23 cellular contexts compared by ENCODE assay signal in the genomic region with DNA sequence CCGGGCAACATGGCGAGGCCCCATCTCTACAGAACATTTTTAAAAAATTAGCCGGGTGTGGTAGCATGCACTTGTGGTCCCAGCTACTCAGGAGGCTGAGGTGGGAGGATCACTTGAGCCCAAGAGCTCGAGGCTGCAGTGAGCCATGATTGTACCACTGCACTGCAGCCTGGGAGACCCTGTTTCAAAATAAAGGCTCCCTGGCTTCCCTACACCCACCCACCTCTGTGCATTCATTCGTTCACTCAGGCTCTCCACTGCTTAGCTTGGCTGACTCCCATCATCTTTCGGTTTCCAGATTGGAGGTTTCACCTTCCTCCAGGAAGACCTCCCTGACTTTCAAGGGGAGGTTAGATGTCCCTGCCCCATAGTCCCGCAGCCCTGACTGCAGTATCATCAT. TPM values are rescaled to one million over a fixed set of nuclear protein-coding genes. Genes with fewer than 3 reads are reported as not detected.
DNase-seq lines count a peak whose midpoint lies in the region; ATAC-seq, FAIRE-seq and TF ChIP-seq lines count a peak whose summit lies in the region.
"Had no signal": no experiment of that assay in that cellular context is flagged by ENCODE, and none has a peak within 500 bp of the region (broad histone marks: within the 10 kb centered on the region; RNA-seq: fewer than 3 reads in every experiment).

No MANE protein-coding gene starts in this region.

- peaks cover 69% of the 10 kb centered on the region for H3K4me1 ChIP-seq in HepG2 (ENCODE audit: insufficient read depth, low read length)
- peaks cover 0 to 5% (median 0%) of the 10 kb centered on the region in 4 donors for H3K4me1 ChIP-seq in right lobe of liver
- H3K4me1 ChIP-seq in uterus, result no peaks in the 10 kb centered on the region

- TF ChIP-seq RAD21 in HepG2 (CRISPR knock-in tag; IDR thresholded peaks at IDR 0.05), result no peak

- TF ChIP-seq EP300 in HepG2 (IDR thresholded peaks at IDR 0.05; ENCODE audit: low read depth in 2 of 2, low read length in 2 of 2) (no peak), HepG2 (CRISPR knock-in tag; IDR thresholded peaks at IDR 0.05; ENCODE audit: borderline replicate concordance) (no peak)

- in situ Hi-C loops in HepG2 (cut with HindIII; ENCODE audit: extremely low pct_ligation_motif_present, low pct_unique_long_range_greater_than_20kb), result loop anchor here (5.0 kb wide), 1 partner anchor 50 kb away; no protein-coding TSS in a partner anchor

- BruUV-seq in HepG2 (replicated peaks; lab: Mats Ljungman, UMichigan), result no TSS peak

- no peaks in the 10 kb centered on the region for H3K36me3 Mint-ChIP-seq in activated T-helper 2 cell treated with anti-CD3 and anti-CD28 coated beads, Interferon-gamma antibody, Interleukin-2, Interleukin-4, amounts not matched to agents 10 μg/mL and 5 μg/mL and 100 μg/mL, durations not matched to agents 14 hours and 24 hours and 36 hours (ENCODE audit: low read depth)
- H3K36me3 Mint-ChIP-seq in nephron progenitor cell (ENCODE audit: low read depth), result peaks cover 4% of the 10 kb centered on the region
- peaks cover 0 to 3% (median 0%) of the 10 kb centered on the region in 3 donors for H3K36me3 Mint-ChIP-seq in naive thymus-derived CD8-positive, alpha-beta T cell

- WGBS in HepG2 (ENCODE audit: low lambda C conversion rate), result 55% methylated on average over 3 of the region's 7 CpGs
- WGBS in right lobe of liver (ENCODE audit: insufficient coverage, low coverage, low lambda C conversion rate, missing lambda C conversion rate), result 97% methylated on average over 5 of the region's 7 CpGs

- intact Hi-C loops in HepG2 (cut with micrococcal nuclease; ENCODE audit: unreplicated experiment) (no loop called here), right lobe of liver (cut with DNase I) (loop anchor here (10.0 kb wide), 1 partner anchor 53 kb away; no protein-coding TSS in a partner anchor), uterus (cut with DNase I; ENCODE audit: low total_unique reads) (no loop called here)
- intact Hi-C loops in activated T-helper 2 cell treated with anti-CD3 and anti-CD28 coated beads, Interferon-gamma antibody, Interleukin-2, Interleukin-4, amounts not matched to agents 10 μg/mL and 5 μg/mL and 100 μg/mL, durations not matched to agents 14 hours and 24 hours and 36 hours (cut with micrococcal nuclease), result no loop called here

- H2AFZ ChIP-seq in HepG2 (ENCODE audit: low read length), result no peak overlapping the region

- H3K4me2 ChIP-seq in HepG2 (ENCODE audit: low read depth, low read length), result peak overlapping the region; percentile 65

- FAIRE-seq in HepG2 (lab: Jason Lieb, UNC), result no peak
- FAIRE-seq: H54 had no signal

- POLR2A ChIA-PET in HepG2 (lab: Yijun Ruan, JAX), result interaction anchor here (0.8 to 8.7 kb wide), 7 partner anchors 8 to 241 kb away, joined by 3 to 178 read pairs (median 7); a partner anchor contains a TSS
- POLR2A ChIA-PET in naive thymus-derived CD8-positive, alpha-beta T cell (lab: Charles Lee), result no interaction called here

- no peak overlapping the region for H3K9ac ChIP-seq in HepG2 (ENCODE audit: insufficient read depth, low read depth, low read length)

- H3K79me2 ChIP-seq in HepG2 (ENCODE audit: insufficient read depth, low read length), result no peaks in the 10 kb centered on the region

- no peaks in the 10 kb centered on the region for H3K9me3 ChIP-seq in HepG2 (ENCODE audit: low read length)
- H3K9me3 ChIP-seq in right lobe of liver, result no peaks in the 10 kb centered on the region
- H3K9me3 ChIP-seq in uterus, result no peaks in the 10 kb centered on the region

- H3K4me3 ChIP-seq in HepG2 (replicated peaks in 1 of 3; ENCODE audit: insufficient read depth in 1 of 3, low read depth in 2 of 3, low read length in 3 of 3) (no peak overlapping the region), right lobe of liver (no peak overlapping the region), uterus (no peak overlapping the region)
- H3K4me3 ChIP-seq: SK-N-MC had no signal

- ATAC-seq in HepG2 (no peak), right lobe of liver (no peak)
- no peak for ATAC-seq in naive thymus-derived CD8-positive, alpha-beta T cell

- H3K27me3 Mint-ChIP-seq in activated T-helper 2 cell treated with anti-CD3 and anti-CD28 coated beads, Interferon-gamma antibody, Interleukin-2, Interleukin-4, amounts not matched to agents 10 μg/mL and 5 μg/mL and 100 μg/mL, durations not matched to agents 14 hours and 24 hours and 36 hours (ENCODE audit: low read depth), result peaks cover 2% of the 10 kb centered on the region
- peaks cover 3% of the 10 kb centered on the region for H3K27me3 Mint-ChIP-seq in nephron progenitor cell (ENCODE audit: low read depth, poor library complexity)
- peaks cover 0 to 5% (median 0%) of the 10 kb centered on the region in 5 donors for H3K27me3 Mint-ChIP-seq in naive thymus-derived CD8-positive, alpha-beta T cell

- H3K4me1 Mint-ChIP-seq in activated T-helper 2 cell treated with anti-CD3 and anti-CD28 coated beads, Interferon-gamma antibody, Interleukin-2, Interleukin-4, amounts not matched to agents 10 μg/mL and 5 μg/mL and 100 μg/mL, durations not matched to agents 14 hours and 24 hours and 36 hours (ENCODE audit: low read depth), result peaks cover 10% of the 10 kb centered on the region
- H3K4me1 Mint-ChIP-seq in nephron progenitor cell, result peaks cover 52% of the 10 kb centered on the region
- H3K4me1 Mint-ChIP-seq in naive thymus-derived CD8-positive, alpha-beta T cell, result peaks cover 18 to 31% (median 19%) of the 10 kb centered on the region in 4 donors

- peak overlapping the region; percentile 29 for H3K27ac Mint-ChIP-seq in activated T-helper 2 cell treated with anti-CD3 and anti-CD28 coated beads, Interferon-gamma antibody, Interleukin-2, Interleukin-4, amounts not matched to agents 10 μg/mL and 5 μg/mL and 100 μg/mL, durations not matched to agents 14 hours and 24 hours and 36 hours
- peak overlapping the region; percentile 81 for H3K27ac Mint-ChIP-seq in nephron progenitor cell
- H3K27ac Mint-ChIP-seq in naive thymus-derived CD8-positive, alpha-beta T cell, result peak overlapping the region in 3 of 10 donors; percentile 1 to 85 (median 63)

- TF ChIP-seq POLR2A in HepG2 (IDR thresholded peaks at IDR 0.05; ENCODE audit: insufficient read depth in 1 of 2, low read depth in 2 of 2, low read length in 2 of 2), result no peak
- TF ChIP-seq POLR2A in right lobe of liver (IDR thresholded peaks at IDR 0.05), result no peak
- TF ChIP-seq POLR2A in uterus (IDR thresholded peaks at IDR 0.05), result no peak

- H3K27ac ChIP-seq in HepG2 (ENCODE audit: extremely low read length, insufficient read depth, low read length) (no peak overlapping the region), right lobe of liver (no peak overlapping the region), uterus (peak overlapping the region; percentile 29 to 31)
- H3K27ac ChIP-seq: SK-N-MC had no signal

- no peaks in the 10 kb centered on the region for H3K9me3 Mint-ChIP-seq in activated T-helper 2 cell treated with anti-CD3 and anti-CD28 coated beads, Interferon-gamma antibody, Interleukin-2, Interleukin-4, amounts not matched to agents 10 μg/mL and 5 μg/mL and 100 μg/mL, durations not matched to agents 14 hours and 24 hours and 36 hours
- H3K9me3 Mint-ChIP-seq in nephron progenitor cell, result no peaks in the 10 kb centered on the region
- H3K9me3 Mint-ChIP-seq in naive thymus-derived CD8-positive, alpha-beta T cell, result no peaks in the 10 kb centered on the region

- H4K20me1 ChIP-seq in HepG2 (ENCODE audit: insufficient read depth, low read length), result no peaks in the 10 kb centered on the region

- no peak for DNase-seq in HepG2 (ENCODE audit: low spot score)
- no peak for DNase-seq in right lobe of liver
- DNase-seq in activated T-helper 2 cell treated with anti-CD3 and anti-CD28 coated beads, Interferon-gamma antibody, Interleukin-2, Interleukin-4, amounts not matched to agents 10 μg/mL and 5 μg/mL and 100 μg/mL, durations not matched to agents 14 hours and 24 hours and 36 hours (ENCODE audit: low spot score), result no peak
- no peak for DNase-seq in nephron progenitor cell
- DNase-seq in uterus, result no peak
- DNase-seq in naive thymus-derived CD8-positive, alpha-beta T cell, result no peak
- DNase-seq in OCI-M2 (lab: John Stamatoyannopoulos, UW; ENCODE audit: unreplicated experiment), result no peak
- DNase-seq in occipital lobe (lab: John Stamatoyannopoulos, UW), result no peak
- DNase-seq: COR-L47; DMS 273 treated with DMSO at 0.1 percent for 48 hours; DND-41; NCI-H1092 treated with DMSO at 0.1 percent for 48 hours; NCI-H2081; NCI-H2171 treated with DMSO at 0.1 percent for 48 hours; NCI-H446 treated with DMSO at 0.1 percent for 48 hours; NCI-H748 treated with DMSO at 0.1 percent for 48 hours; NK-92 treated with Interleukin-12 subunit alpha and Interleukin-12 subunit beta, amount 100 ng/mL, for 24 hours; Right ventricle myocardium superior had no signal

- no peak overlapping the region for H3K4me3 Mint-ChIP-seq in activated T-helper 2 cell treated with anti-CD3 and anti-CD28 coated beads, Interferon-gamma antibody, Interleukin-2, Interleukin-4, amounts not matched to agents 10 μg/mL and 5 μg/mL and 100 μg/mL, durations not matched to agents 14 hours and 24 hours and 36 hours (ENCODE audit: low read depth)
- no peak overlapping the region for H3K4me3 Mint-ChIP-seq in nephron progenitor cell
- H3K4me3 Mint-ChIP-seq in naive thymus-derived CD8-positive, alpha-beta T cell, result no peak overlapping the region

- H3K36me3 ChIP-seq in HepG2 (replicated peaks in 1 of 2; ENCODE audit: control insufficient read depth in 1 of 2, insufficient read depth in 2 of 2, low read length in 2 of 2) (no peaks in the 10 kb centered on the region), right lobe of liver (no peaks in the 10 kb centered on the region), uterus (no peaks in the 10 kb centered on the region)

- CTCF ChIA-PET in HepG2 (lab: Yijun Ruan, JAX; ENCODE audit: low intra/inter-chr PET ratio, low total read pairs), result no interaction called here

- H3K27me3 ChIP-seq in HepG2 (ENCODE audit: control insufficient read depth in 1 of 2, insufficient read depth in 2 of 2, low read length in 2 of 2), result no peaks in the 10 kb centered on the region
- H3K27me3 ChIP-seq in right lobe of liver, result no peaks in the 10 kb centered on the region
- no peaks in the 10 kb centered on the region for H3K27me3 ChIP-seq in uterus

- TF ChIP-seq CTCF in HepG2 (CRISPR knock-in tag; IDR thresholded peaks at IDR 0.05) (no peak), right lobe of liver (IDR thresholded peaks at IDR 0.05) (no peak), nephron progenitor cell (IDR thresholded peaks at IDR 0.05) (no peak), uterus (IDR thresholded peaks at IDR 0.05) (no peak)

RNA-seq across cellular contexts. Expression of a gene that starts 14.2 kb away (rescaled TPM):
- total RNA-seq in HepG2 (2016; rRNA removed; fragmentation: Illumina TruSeq; extraction: Trizol) (47.7 and 76.0 TPM in 2 replicates), right lobe of liver (10 to 100 TPM; 33.5 to 75.1 (median 43.0) TPM), uterus (10 to 100 TPM; 33.1 to 60.7 (median 39.7) TPM), occipital lobe (18.6 TPM)
- total RNA-seq in HepG2 (2016; cell fraction: cytosol; rRNA removed; fragmentation: Illumina TruSeq; extraction: Trizol; ENCODE audit: low read depth), result 39.0 and 40.3 TPM in 2 replicates
- total RNA-seq in HepG2 (2016; cell fraction: insoluble cytoplasmic fraction; rRNA removed; fragmentation: Illumina TruSeq; extraction: Trizol), result 45.3 and 75.8 TPM in 2 replicates
- total RNA-seq in HepG2 (2016; cell fraction: membrane; rRNA removed; fragmentation: Illumina TruSeq; extraction: Trizol), result 84.9 and 91.5 TPM in 2 replicates
- total RNA-seq in HepG2 (2016; cell fraction: nucleus; rRNA removed; fragmentation: Illumina TruSeq; extraction: Trizol), result 48.8 and 56.1 TPM in 2 replicates
- polyA plus RNA-seq in HepG2 (2011; rRNA removed), result 141 and 163 TPM in 2 replicates
- 151 and 283 TPM in 2 replicates for polyA plus RNA-seq in HepG2 (2011; cell fraction: cytosol; rRNA removed)
- 137 and 147 TPM in 2 replicates for polyA plus RNA-seq in HepG2 (2011; cell fraction: nucleus; rRNA removed)
- polyA plus RNA-seq in HepG2 (2012), result 61.9 and 67.1 TPM in 2 replicates
- 45.1 and 45.9 TPM in 2 replicates for polyA plus RNA-seq in HepG2 (2016; cell fraction: cytosol; fragmentation: Illumina TruSeq; extraction: Trizol; ENCODE audit: low read depth)
- 53.5 and 55.6 TPM in 2 replicates for polyA plus RNA-seq in HepG2 (2016; cell fraction: insoluble cytoplasmic fraction; fragmentation: Illumina TruSeq; extraction: Trizol; ENCODE audit: low read depth)
- polyA plus RNA-seq in HepG2 (2016; cell fraction: membrane; fragmentation: Illumina TruSeq; extraction: Trizol; ENCODE audit: low read depth), result 73.8 and 79.8 TPM in 2 replicates
- polyA plus RNA-seq in HepG2 (2016; cell fraction: nucleus; fragmentation: Illumina TruSeq; extraction: Trizol; ENCODE audit: insufficient read depth, low read depth), result 92.2 and 94.4 TPM in 2 replicates
- polyA minus RNA-seq in HepG2 (2011; rRNA and poly(A)+ RNA removed; ENCODE audit: low replicate concordance), result 68.1 and 270 TPM in 2 replicates
- 85.2 and 94.3 TPM in 2 replicates for polyA minus RNA-seq in HepG2 (2011; cell fraction: cytosol; rRNA and poly(A)+ RNA removed)
- polyA minus RNA-seq in HepG2 (2011; cell fraction: nucleus; rRNA and poly(A)+ RNA removed), result 25.0 and 28.0 TPM in 2 replicates
- 36.2 and 37.4 TPM in 2 replicates for total RNA-seq in activated T-helper 2 cell treated with anti-CD3 and anti-CD28 coated beads, Interferon-gamma antibody, Interleukin-2, Interleukin-4, amounts not matched to agents 10 μg/mL and 5 μg/mL and 100 μg/mL, durations not matched to agents 14 hours and 24 hours and 36 hours
- 10 to 100 TPM; 26.8 to 27.9 TPM for total RNA-seq in naive thymus-derived CD8-positive, alpha-beta T cell
- polyA plus RNA-seq in naive thymus-derived CD8-positive, alpha-beta T cell, result 10 to 100 TPM; 19.6 to 51.6 (median 38.0) TPM

RNA-seq across cellular contexts. Expression of a gene that starts 22.5 kb away (rescaled TPM):
- total RNA-seq in HepG2 (2016; rRNA removed; fragmentation: Illumina TruSeq; extraction: Trizol), result 31.0 and 70.1 TPM in 2 replicates
- 8.1 and 9.3 TPM in 2 replicates for total RNA-seq in HepG2 (2016; cell fraction: cytosol; rRNA removed; fragmentation: Illumina TruSeq; extraction: Trizol; ENCODE audit: low read depth)
- total RNA-seq in HepG2 (2016; cell fraction: insoluble cytoplasmic fraction; rRNA removed; fragmentation: Illumina TruSeq; extraction: Trizol), result 23.8 and 71.6 TPM in 2 replicates
- total RNA-seq in HepG2 (2016; cell fraction: membrane; rRNA removed; fragmentation: Illumina TruSeq; extraction: Trizol), result 22.0 and 25.0 TPM in 2 replicates
- 69.1 and 83.4 TPM in 2 replicates for total RNA-seq in HepG2 (2016; cell fraction: nucleus; rRNA removed; fragmentation: Illumina TruSeq; extraction: Trizol)
- 318 and 361 TPM in 2 replicates for polyA plus RNA-seq in HepG2 (2011; rRNA removed)
- polyA plus RNA-seq in HepG2 (2011; cell fraction: cytosol; rRNA removed), result 268 and 334 TPM in 2 replicates
- polyA plus RNA-seq in HepG2 (2011; cell fraction: nucleus; rRNA removed), result 289 and 340 TPM in 2 replicates
- polyA plus RNA-seq in HepG2 (2012), result 213 and 215 TPM in 2 replicates
- 10.1 and 11.2 TPM in 2 replicates for polyA plus RNA-seq in HepG2 (2016; cell fraction: cytosol; fragmentation: Illumina TruSeq; extraction: Trizol; ENCODE audit: low read depth)
- polyA plus RNA-seq in HepG2 (2016; cell fraction: insoluble cytoplasmic fraction; fragmentation: Illumina TruSeq; extraction: Trizol; ENCODE audit: low read depth), result 27.4 and 35.7 TPM in 2 replicates
- 15.6 and 19.4 TPM in 2 replicates for polyA plus RNA-seq in HepG2 (2016; cell fraction: membrane; fragmentation: Illumina TruSeq; extraction: Trizol; ENCODE audit: low read depth)
- polyA plus RNA-seq in HepG2 (2016; cell fraction: nucleus; fragmentation: Illumina TruSeq; extraction: Trizol; ENCODE audit: insufficient read depth, low read depth), result 135 and 151 TPM in 2 replicates
- polyA minus RNA-seq in HepG2 (2011; rRNA and poly(A)+ RNA removed; ENCODE audit: low replicate concordance), result 131 and 463 TPM in 2 replicates
- polyA minus RNA-seq in HepG2 (2011; cell fraction: cytosol; rRNA and poly(A)+ RNA removed), result 175 and 181 TPM in 2 replicates
- 85.1 and 85.4 TPM in 2 replicates for polyA minus RNA-seq in HepG2 (2011; cell fraction: nucleus; rRNA and poly(A)+ RNA removed)
- total RNA-seq in right lobe of liver, result 100 to 1,000 TPM in 2 of 6 experiments, 10 to 100 TPM in 4; 70.2 to 119 (median 93.8) TPM
- total RNA-seq in activated T-helper 2 cell treated with anti-CD3 and anti-CD28 coated beads, Interferon-gamma antibody, Interleukin-2, Interleukin-4, amounts not matched to agents 10 μg/mL and 5 μg/mL and 100 μg/mL, durations not matched to agents 14 hours and 24 hours and 36 hours, result 39.4 and 44.0 TPM in 2 replicates
- total RNA-seq in uterus, result 100 to 1,000 TPM in 1 of 4 donors, 10 to 100 TPM in 3; 14.6 to 324 (median 55.8) TPM
- total RNA-seq in naive thymus-derived CD8-positive, alpha-beta T cell, result 1 to 10 TPM; 4.5 to 5.0 TPM
- polyA plus RNA-seq in naive thymus-derived CD8-positive, alpha-beta T cell, result 1 to 10 TPM; 5.0 to 7.9 (median 5.7) TPM
- total RNA-seq in occipital lobe, result 23.9 TPM

RNA-seq across cellular contexts. Expression of a gene that starts 53.3 kb away (rescaled TPM):
- not detected in 2 replicates for total RNA-seq in HepG2 (2016; rRNA removed; fragmentation: Illumina TruSeq; extraction: Trizol)
- not detected in 2 replicates for total RNA-seq in HepG2 (2016; cell fraction: cytosol; rRNA removed; fragmentation: Illumina TruSeq; extraction: Trizol; ENCODE audit: low read depth)
- 0.24 TPM in 1 of 2 replicates, not detected in the other for total RNA-seq in HepG2 (2016; cell fraction: insoluble cytoplasmic fraction; rRNA removed; fragmentation: Illumina TruSeq; extraction: Trizol)
- not detected in 2 replicates for total RNA-seq in HepG2 (2016; cell fraction: membrane; rRNA removed; fragmentation: Illumina TruSeq; extraction: Trizol)
- total RNA-seq in HepG2 (2016; cell fraction: nucleus; rRNA removed; fragmentation: Illumina TruSeq; extraction: Trizol), result not detected in 2 replicates
- polyA plus RNA-seq in HepG2 (2011; rRNA removed), result 1.9 and 3.7 TPM in 2 replicates
- 2.1 TPM in 2 replicates for polyA plus RNA-seq in HepG2 (2011; cell fraction: cytosol; rRNA removed)
- polyA plus RNA-seq in HepG2 (2011; cell fraction: nucleus; rRNA removed), result 0.90 and 2.1 TPM in 2 replicates
- 0.77 and 4.3 TPM in 2 replicates for polyA plus RNA-seq in HepG2 (2012)
- not detected in 2 replicates for polyA plus RNA-seq in HepG2 (2016; cell fraction: cytosol; fragmentation: Illumina TruSeq; extraction: Trizol; ENCODE audit: low read depth)
- polyA plus RNA-seq in HepG2 (2016; cell fraction: insoluble cytoplasmic fraction; fragmentation: Illumina TruSeq; extraction: Trizol; ENCODE audit: low read depth), result not detected in 2 replicates
- polyA plus RNA-seq in HepG2 (2016; cell fraction: membrane; fragmentation: Illumina TruSeq; extraction: Trizol; ENCODE audit: low read depth), result not detected in 2 replicates
- 0.79 and 0.81 TPM in 2 replicates for polyA plus RNA-seq in HepG2 (2016; cell fraction: nucleus; fragmentation: Illumina TruSeq; extraction: Trizol; ENCODE audit: insufficient read depth, low read depth)
- polyA minus RNA-seq in HepG2 (2011; rRNA and poly(A)+ RNA removed; ENCODE audit: low replicate concordance), result 0.56 TPM in 1 of 2 replicates, not detected in the other
- 2.6 TPM in 1 of 2 replicates, not detected in the other for polyA minus RNA-seq in HepG2 (2011; cell fraction: cytosol; rRNA and poly(A)+ RNA removed)
- polyA minus RNA-seq in HepG2 (2011; cell fraction: nucleus; rRNA and poly(A)+ RNA removed), result not detected in 2 replicates
- under 1 TPM in 1 of 6 experiments, not detected in 5; 0.44 TPM for total RNA-seq in right lobe of liver
- not detected in 2 replicates for total RNA-seq in activated T-helper 2 cell treated with anti-CD3 and anti-CD28 coated beads, Interferon-gamma antibody, Interleukin-2, Interleukin-4, amounts not matched to agents 10 μg/mL and 5 μg/mL and 100 μg/mL, durations not matched to agents 14 hours and 24 hours and 36 hours
- total RNA-seq in uterus, result not detected
- not detected for total RNA-seq in naive thymus-derived CD8-positive, alpha-beta T cell
- not detected for polyA plus RNA-seq in naive thymus-derived CD8-positive, alpha-beta T cell
- 0.47 TPM for total RNA-seq in occipital lobe
- total RNA-seq: A673, G401, OCI-LY7 had no signal

Comparison
In these comparisons a context has a peak if more than half of its experiments do, and no peak if none do; other contexts are left out.
1. intact Hi-C loops: an anchor here in right lobe of liver (10.0 kb wide); none called in HepG2, activated T-helper 2 cell treated with anti-CD3 and anti-CD28 coated beads, Interferon-gamma antibody, Interleukin-2, Interleukin-4, amounts not matched to agents 10 μg/mL and 5 μg/mL and 100 μg/mL, durations not matched to agents 14 hours and 24 hours and 36 hours and uterus.
2. H3K27ac ChIP-seq: peak in uterus (2 of 2); none in HepG2 (single experiment) and right lobe of liver (0 of 3).